8 cellular contexts compared by ENCODE assay signal in the genomic region with DNA sequence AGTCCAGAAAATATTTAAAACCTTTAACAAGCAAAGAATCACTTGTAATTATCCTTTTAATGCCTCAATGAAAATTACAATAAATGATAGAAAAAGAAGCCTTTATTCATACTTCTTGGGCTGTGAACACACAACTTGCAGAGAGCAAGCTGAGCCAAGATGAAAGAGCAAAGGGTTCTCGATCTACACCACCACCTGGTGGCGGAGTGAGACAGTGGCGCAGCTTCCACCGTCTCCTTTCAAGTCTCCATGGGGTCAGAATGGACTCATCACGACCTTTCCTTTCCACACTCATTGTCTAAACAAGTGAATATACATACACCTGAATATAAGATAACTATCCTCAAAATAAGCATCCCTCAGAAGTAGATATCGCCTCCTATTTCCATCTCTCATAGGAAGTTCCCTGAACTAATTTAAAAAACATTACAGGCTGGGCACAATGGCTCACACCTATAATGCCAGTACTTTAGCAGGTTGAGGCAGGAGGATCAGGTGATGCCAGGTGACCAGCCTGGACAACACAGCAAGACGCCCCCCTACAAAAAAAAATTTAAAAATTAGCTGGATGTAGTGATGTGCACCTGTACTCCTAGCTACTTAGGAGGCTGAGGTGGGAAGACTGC. TPM values are rescaled to one million over a fixed set of nuclear protein-coding genes. Genes with fewer than 3 reads are reported as not detected.
DNase-seq lines count a peak whose midpoint lies in the region; ATAC-seq and TF ChIP-seq lines count a peak whose summit lies in the region.

No MANE protein-coding gene starts in this region.

- H4K20me1 ChIP-seq in SK-N-SH (ENCODE audit: insufficient read depth), result no peaks in the 10 kb centered on the region

- no peak for TF ChIP-seq POLR2A in adrenal gland (IDR thresholded peaks at IDR 0.05)

- H2AFZ ChIP-seq in SK-N-SH (ENCODE audit: low read depth), result no peak overlapping the region

- DNase-seq in SKM-1 treated with dmso at 0.1 percent for 144 hours (lab: John Stamatoyannopoulos, UW; ENCODE audit: unreplicated experiment) (peak; percentile 18), SKM-1 (lab: John Stamatoyannopoulos, UW; ENCODE audit: unreplicated experiment) (no peak), HS-5 (ENCODE audit: low read depth) (peak; percentile 8), SK-N-SH (peak; percentile 69), adrenal gland (peak; percentile 30 to 70 (median 47)), right atrium auricular region (ENCODE audit: low spot score) (no peak), sciatic nerve (ENCODE audit: low spot score) (peak; percentile 65)

- peak; percentile 79 for ATAC-seq in sciatic nerve
- ATAC-seq in GM21390 (IDR thresholded peaks at IDR 0.05; ENCODE audit: unreplicated experiment), result no peak

- POLR2A ChIA-PET in SK-N-SH (lab: Yijun Ruan, JAX), result no interaction called here

- no peaks in the 10 kb centered on the region for H3K27me3 ChIP-seq in SK-N-SH (ENCODE audit: insufficient read depth)
- no peaks in the 10 kb centered on the region for H3K27me3 ChIP-seq in adrenal gland
- H3K27me3 ChIP-seq in right atrium auricular region, result no peaks in the 10 kb centered on the region

- no peak overlapping the region; a peak in 1 of 4 replicates for H3K4me3 ChIP-seq in SK-N-SH (ENCODE audit: low read depth in 2 of 2, low read length in 1 of 2)
- no peak overlapping the region for H3K4me3 ChIP-seq in adrenal gland
- no peak overlapping the region for H3K4me3 ChIP-seq in right atrium auricular region

- no peak overlapping the region for H3K9ac ChIP-seq in SK-N-SH

- peaks cover 0 to 3% of the 10 kb centered on the region in 2 experiments; a peak in 1 of 4 replicates for H3K4me1 ChIP-seq in SK-N-SH (ENCODE audit: control insufficient read depth in 1 of 2, insufficient read depth in 2 of 2, low read depth in 1 of 2, low read length in 1 of 2)
- H3K4me1 ChIP-seq in adrenal gland (replicated peaks in 1 of 2), result no peaks in the 10 kb centered on the region
- no peaks in the 10 kb centered on the region for H3K4me1 ChIP-seq in right atrium auricular region

- H3K36me3 ChIP-seq in SK-N-SH (replicated peaks in 1 of 2; ENCODE audit: control insufficient read depth in 1 of 2, insufficient read depth in 2 of 2, low read length in 1 of 2) (peaks cover 14 to 15% of the 10 kb centered on the region in 2 experiments), adrenal gland (replicated peaks in 1 of 2) (no peaks in the 10 kb centered on the region), right atrium auricular region (no peaks in the 10 kb centered on the region)

- H3K79me2 ChIP-seq in SK-N-SH (ENCODE audit: insufficient read depth), result no peaks in the 10 kb centered on the region

- H3F3A ChIP-seq in SK-N-SH (replicated peaks; ENCODE audit: insufficient read depth), result no peaks in the 10 kb centered on the region

- no peak for TF ChIP-seq EP300 in SK-N-SH (IDR thresholded peaks at IDR 0.05; ENCODE audit: borderline replicate concordance in 1 of 2, low read depth in 1 of 2, low read length in 1 of 2)

- TF ChIP-seq CTCF in SK-N-SH (IDR thresholded peaks at IDR 0.05), result peak; percentile 70
- peak; percentile 40 to 72 (median 58) for TF ChIP-seq CTCF in adrenal gland (IDR thresholded peaks at IDR 0.05)
- TF ChIP-seq CTCF in right atrium auricular region (IDR thresholded peaks at IDR 0.05), result peak; percentile 57 to 85

- CTCF ChIA-PET in SK-N-SH (lab: Yijun Ruan, JAX), result interaction anchor here (0.6 to 10.5 kb wide), 29 partner anchors 9 to 959 kb away, joined by 3 to 80 read pairs (median 4); partner anchors contain the start of gene NSMCE4A

- no peaks in the 10 kb centered on the region for H3K9me2 ChIP-seq in SK-N-SH

- TF ChIP-seq RAD21 in SK-N-SH (IDR thresholded peaks at IDR 0.05; ENCODE audit: low read length), result peak; percentile 75

- WGBS in SK-N-SH (ENCODE audit: low lambda C conversion rate), result 51% methylated on average over 7 of the region's 7 CpGs
- 49 to 54% (median 52%) methylated on average over 7 of the region's 7 CpGs for WGBS in adrenal gland, 4 donors

- H3K4me2 ChIP-seq in SK-N-SH, result no peak overlapping the region

- intact Hi-C loops in adrenal gland (cut with DNase I), result no loop called here
- intact Hi-C loops in sciatic nerve (cut with DNase I), result no loop called here

- H3K9me3 ChIP-seq in SK-N-SH (no peaks in the 10 kb centered on the region), adrenal gland (replicated peaks in 1 of 3) (no peaks in the 10 kb centered on the region), right atrium auricular region (no peaks in the 10 kb centered on the region)

- H3K27ac ChIP-seq in SK-N-SH (ENCODE audit: low read depth in 2 of 2, low read length in 1 of 2) (no peak overlapping the region), adrenal gland (no peak overlapping the region), right atrium auricular region (no peak overlapping the region)

TF ChIP-seq in SK-N-SH, 30 proteins besides CTCF, POLR2A, EP300 and RAD21:
- TF ChIP-seq SMC3 (IDR thresholded peaks at IDR 0.05; ENCODE audit: low read depth, low read length), result peak; percentile 78
- TF ChIP-seq TCF12 (IDR thresholded peaks at IDR 0.05), result no peak

RNA-seq across cellular contexts. Expression of gene ATE1, which starts 40.7 kb away (rescaled TPM):
- polyA plus RNA-seq in SK-N-SH (2012; rRNA removed), result 6.3 and 7.2 TPM in 2 replicates
- polyA plus RNA-seq in SK-N-SH (2012; cell fraction: cytosol; rRNA removed), result 9.7 and 11.3 TPM in 2 replicates
- polyA plus RNA-seq in SK-N-SH (2012; cell fraction: nucleus; rRNA removed), result 4.2 and 10.4 TPM in 2 replicates
- 10 to 100 TPM; 25.6 to 53.7 (median 35.9) TPM for total RNA-seq in adrenal gland
- polyA plus RNA-seq in adrenal gland, result 10 to 100 TPM in 1 of 3 donors, 1 to 10 TPM in 2; 4.2 to 23.1 (median 5.4) TPM
- 10 to 100 TPM; 31.0 to 62.0 TPM for total RNA-seq in right atrium auricular region
- total RNA-seq in sciatic nerve, result 38.5 TPM

Comparison
In these comparisons a context has a peak if more than half of its experiments do, and no peak if none do; other contexts are left out.
1. DNase-seq: peak in SKM-1 treated with dmso at 0.1 percent for 144 hours (single experiment), HS-5 (single experiment), SK-N-SH (single experiment), adrenal gland (7 of 7) and sciatic nerve (single experiment); none in SKM-1 (single experiment) and right atrium auricular region (single experiment).
2. Peak in every context shown above with its lines, with median percentiles within 50 percentile points of each other: CTCF ChIP-seq.